ENCODE assay signal across 22 cellular contexts in genomic region chr9:93587284-93587650, GRCh38. TPM values are rescaled to one million over a fixed set of nuclear protein-coding genes. Genes with fewer than 3 reads are reported as not detected.
DNase-seq lines count a peak whose midpoint lies in the region; ATAC-seq and TF ChIP-seq lines count a peak whose summit lies in the region.
"Had no signal": no experiment of that assay in that cellular context is flagged by ENCODE, and none has a peak within 500 bp of the region (broad histone marks: within the 10 kb centered on the region; RNA-seq: fewer than 3 reads in every experiment).

No MANE protein-coding gene starts in this region.

- H3K9ac ChIP-seq in BLaER1: no peak overlapping the region
- H3K9ac ChIP-seq: GM23248, SK-N-SH had no signal

- no peaks in the 10 kb centered on the region for H3K27me3 Mint-ChIP-seq in Caco-2 (ENCODE audit: insufficient read depth, unreplicated experiment)
- H3K27me3 Mint-ChIP-seq: B cell; CD4-positive, alpha-beta T cell had no signal

- H4K20me1 ChIP-seq in BLaER1: peaks cover 72% of the 10 kb centered on the region

- BruUV-seq in Caco-2 (replicated peaks; lab: Mats Ljungman, UMichigan): no TSS peak

- peaks cover 32% of the 10 kb centered on the region for H3K9me3 ChIP-seq in BLaER1
- no peaks in the 10 kb centered on the region for H3K9me3 ChIP-seq in Caco-2
- H3K9me3 ChIP-seq in upper lobe of right lung: no peaks in the 10 kb centered on the region

- peak overlapping the region; percentile 69 for H3K27ac ChIP-seq in BLaER1
- no peak overlapping the region for H3K27ac ChIP-seq in coronary artery
- no peak overlapping the region for H3K27ac ChIP-seq in upper lobe of right lung
- H3K27ac ChIP-seq: GM23248 had no signal

- ATAC-seq in sciatic nerve (peak; percentile 23), HG02798 (IDR thresholded peaks at IDR 0.05; ENCODE audit: poor library complexity, unreplicated experiment) (no peak), upper lobe of right lung (no peak)
- ATAC-seq: GM12878 had no signal

- peaks cover 5% of the 10 kb centered on the region for H3K36me3 Mint-ChIP-seq in Caco-2 (ENCODE audit: insufficient read depth, unreplicated experiment)

- CTCF ChIA-PET in Caco-2 (lab: Charles Lee): no interaction called here

- no peak overlapping the region for H3K4me2 ChIP-seq in BLaER1
- H3K4me2 ChIP-seq: SK-N-SH had no signal

- no peak overlapping the region for H3K4me3 Mint-ChIP-seq in Caco-2 (ENCODE audit: unreplicated experiment)
- H3K4me3 Mint-ChIP-seq: B cell had no signal

- no peaks in the 10 kb centered on the region for H3K9me3 Mint-ChIP-seq in Caco-2 (ENCODE audit: unreplicated experiment)
- H3K9me3 Mint-ChIP-seq: CD4-positive, alpha-beta T cell had no signal

- peak overlapping the region; percentile 24 for H3K27ac Mint-ChIP-seq in Caco-2 (ENCODE audit: unreplicated experiment)
- H3K27ac Mint-ChIP-seq: B cell had no signal

- POLR2A ChIA-PET in Caco-2 (lab: Charles Lee): no interaction called here

- no peak overlapping the region for H3K4me3 ChIP-seq in BLaER1
- no peak overlapping the region for H3K4me3 ChIP-seq in Caco-2 (ENCODE audit: low read depth, low read length)
- no peak overlapping the region for H3K4me3 ChIP-seq in coronary artery
- H3K4me3 ChIP-seq in upper lobe of right lung: no peak overlapping the region
- H3K4me3 ChIP-seq: GM12878, GM23248, HAP-1 had no signal

- intact Hi-C loops in Caco-2 (cut with micrococcal nuclease; ENCODE audit: unreplicated experiment): no loop called here
- intact Hi-C loops in sciatic nerve (cut with DNase I): no loop called here
- intact Hi-C loops in upper lobe of right lung (cut with DNase I): no loop called here

- H3K36me3 ChIP-seq in BLaER1 (peaks cover 23% of the 10 kb centered on the region), Caco-2 (ENCODE audit: control insufficient read depth, insufficient read depth, low read length) (no peaks in the 10 kb centered on the region), upper lobe of right lung (no peaks in the 10 kb centered on the region)
- H3K36me3 ChIP-seq: HAP-1 had no signal

- H3K27me3 ChIP-seq in BLaER1: no peaks in the 10 kb centered on the region
- no peaks in the 10 kb centered on the region for H3K27me3 ChIP-seq in Caco-2 (replicated peaks; ENCODE audit: control insufficient read depth, insufficient read depth, low read length)
- no peaks in the 10 kb centered on the region for H3K27me3 ChIP-seq in upper lobe of right lung

- H3K4me1 ChIP-seq in BLaER1: peaks cover 72% of the 10 kb centered on the region
- no peaks in the 10 kb centered on the region for H3K4me1 ChIP-seq in Caco-2
- peaks cover 46% of the 10 kb centered on the region for H3K4me1 ChIP-seq in upper lobe of right lung
- H3K4me1 ChIP-seq: HAP-1 had no signal

- no peak for DNase-seq in Caco-2
- peak; percentile 67 for DNase-seq in coronary artery (ENCODE audit: low spot score)
- no peak for DNase-seq in sciatic nerve (ENCODE audit: low spot score)
- no peak for DNase-seq in upper lobe of right lung
- no peak for DNase-seq in stimulated activated naive CD4-positive, alpha-beta T cell treated with Interleukin-2 at 50 U/mL for 16 hours (lab: John Stamatoyannopoulos, UW)
- DNase-seq: Calu3; CD4-positive, alpha-beta T cell; DMS53; EL; GM23248; NCI-H1092 treated with DMSO at 0.1 percent for 48 hours; NCI-H146; NCI-H2081 treated with DMSO at 0.1 percent for 48 hours; NCI-H510A; NCI-H748 treated with DMSO at 0.1 percent for 48 hours; SHP77 had no signal

- no peaks in the 10 kb centered on the region for H3K4me1 Mint-ChIP-seq in Caco-2 (ENCODE audit: low read depth, unreplicated experiment)

- no peak for TF ChIP-seq CTCF in Caco-2 (IDR thresholded peaks at IDR 0.05; ENCODE audit: insufficient read depth in 1 of 2, low read depth in 1 of 2, low read length in 1 of 2, severe bottlenecking in 1 of 2, unreplicated experiment in 1 of 2)
- TF ChIP-seq CTCF in coronary artery (IDR thresholded peaks at IDR 0.05): no peak
- TF ChIP-seq CTCF in upper lobe of right lung (IDR thresholded peaks at IDR 0.05): no peak

RNA-seq across cellular contexts. Expression of gene PHF2, which starts 10.9 kb away (rescaled TPM):
- total RNA-seq in Caco-2 (2022) (10.2 and 10.3 TPM in 2 replicates), sciatic nerve (41.5 TPM), upper lobe of right lung (37.0 TPM)
